ENCODE assay signal across 8 cellular contexts in genomic region chr1:171644805-171645483, GRCh38. TPM values are rescaled to one million over a fixed set of nuclear protein-coding genes. Genes with fewer than 3 reads are reported as not detected.
DNase-seq lines count a peak whose midpoint lies in the region; ATAC-seq and TF ChIP-seq lines count a peak whose summit lies in the region.

No MANE protein-coding gene starts in this region.

- H3K4me1 ChIP-seq in lower lobe of right lung = peaks cover 15% of the 10 kb centered on the region

- ATAC-seq in HG03460 (IDR thresholded peaks at IDR 0.05; ENCODE audit: unreplicated experiment) (peak; percentile 68), lower lobe of right lung (peak; percentile 86 to 88)

- peak overlapping the region; percentile 71 for H3K27ac ChIP-seq in lower lobe of right lung

- H3K36me3 ChIP-seq in lower lobe of right lung = no peaks in the 10 kb centered on the region

- POLR2A ChIA-PET in activated CD4-positive, alpha-beta T cell treated with anti-CD3 and anti-CD28 coated beads, Interleukin-2, amount 10 ng/mL, durations not matched to agents 7 days and 5 days (lab: Charles Lee) = interaction anchor here (0.6 kb wide), 1 partner anchor 17 kb away, joined by 5 read pairs; no protein-coding TSS in a partner anchor

- H3K27me3 Mint-ChIP-seq in activated CD4-positive, alpha-beta T cell treated with anti-CD3 and anti-CD28 coated beads, Interleukin-2, amount 10 ng/mL, durations not matched to agents 7 days and 5 days = no peaks in the 10 kb centered on the region

- H3K4me3 Mint-ChIP-seq in activated CD4-positive, alpha-beta T cell treated with anti-CD3 and anti-CD28 coated beads, Interleukin-2, amount 10 ng/mL, durations not matched to agents 7 days and 5 days = no peak overlapping the region

- H3K36me3 Mint-ChIP-seq in activated CD4-positive, alpha-beta T cell treated with anti-CD3 and anti-CD28 coated beads, Interleukin-2, amount 10 ng/mL, durations not matched to agents 7 days and 5 days (ENCODE audit: low read depth) = no peaks in the 10 kb centered on the region

- DNase-seq in GM13977 (ENCODE audit: low spot score) = peak; percentile 61
- peak; percentile 79 for DNase-seq in NCI-H748 (lab: John Stamatoyannopoulos, UW; ENCODE audit: unreplicated experiment)
- peak; percentile 84 for DNase-seq in activated CD4-positive, alpha-beta T cell treated with anti-CD3 and anti-CD28 coated beads, Interleukin-2, amount 10 ng/mL, durations not matched to agents 7 days and 5 days
- peak; percentile 83 for DNase-seq in ecto neural progenitor cell (ENCODE audit: low spot score)
- peak; percentile 64 for DNase-seq in lower lobe of right lung
- DNase-seq in stimulated activated CD4-positive, alpha-beta T cell treated with anti-CD3 and anti-CD28 coated beads, TNF-alpha, amount 100 ng/mL, for 48 hours (ENCODE audit: low read depth in 3 of 3) = peak; percentile 48 to 57 (median 52)
- DNase-seq in middle frontal gyrus (ENCODE audit: extremely low spot score, low spot score) = no peak

- CTCF ChIA-PET in activated CD4-positive, alpha-beta T cell treated with anti-CD3 and anti-CD28 coated beads, Interleukin-2, amount 10 ng/mL, durations not matched to agents 7 days and 5 days (lab: Charles Lee) = interaction anchor here (0.5 to 3.0 kb wide), 22 partner anchors 9 to 756 kb away, joined by 3 to 33 read pairs (median 4); no protein-coding TSS in a partner anchor

- TF ChIP-seq CTCF in GM13977 (IDR thresholded peaks at IDR 0.05; ENCODE audit: extremely low read depth, insufficient read depth, missing control alignments) (peak; percentile 84), lower lobe of right lung (IDR thresholded peaks at IDR 0.05) (peak; percentile 69)

- no peak overlapping the region for H3K4me3 ChIP-seq in lower lobe of right lung

- no peaks in the 10 kb centered on the region for H3K9me3 Mint-ChIP-seq in activated CD4-positive, alpha-beta T cell treated with anti-CD3 and anti-CD28 coated beads, Interleukin-2, amount 10 ng/mL, durations not matched to agents 7 days and 5 days

- peaks cover 10% of the 10 kb centered on the region for H3K4me1 Mint-ChIP-seq in activated CD4-positive, alpha-beta T cell treated with anti-CD3 and anti-CD28 coated beads, Interleukin-2, amount 10 ng/mL, durations not matched to agents 7 days and 5 days

- intact Hi-C loops in lower lobe of right lung (cut with DNase I) = no loop called here

- in situ Hi-C loops in GM13977 (cut with MboI; ENCODE audit: low pct_unique_long_range_greater_than_20kb, low sequenced_read_pairs, unreplicated experiment) = loop anchor here (25.0 kb wide), 1 partner anchor 342 kb away; no protein-coding TSS in a partner anchor

- H3K27me3 ChIP-seq in lower lobe of right lung (ENCODE audit: low read depth) = no peaks in the 10 kb centered on the region

- H3K27ac Mint-ChIP-seq in activated CD4-positive, alpha-beta T cell treated with anti-CD3 and anti-CD28 coated beads, Interleukin-2, amount 10 ng/mL, durations not matched to agents 7 days and 5 days = no peak overlapping the region

- no peaks in the 10 kb centered on the region for H3K9me3 ChIP-seq in lower lobe of right lung

RNA-seq across cellular contexts. Expression of gene MYOC, which starts 7.5 kb away (rescaled TPM):
- not detected for total RNA-seq in activated CD4-positive, alpha-beta T cell treated with anti-CD3 and anti-CD28 coated beads, Interleukin-2, amount 10 ng/mL, durations not matched to agents 7 days and 5 days
- total RNA-seq in lower lobe of right lung = 3.2 TPM

RNA-seq across cellular contexts. Expression of gene MYOCOS, which starts 22.9 kb away (rescaled TPM):
- total RNA-seq in activated CD4-positive, alpha-beta T cell treated with anti-CD3 and anti-CD28 coated beads, Interleukin-2, amount 10 ng/mL, durations not matched to agents 7 days and 5 days = under 1 TPM; 0.12 to 0.17 TPM
- 0.18 TPM for total RNA-seq in lower lobe of right lung
